1 cellular context compared by ENCODE assay signal in the genomic region with DNA sequence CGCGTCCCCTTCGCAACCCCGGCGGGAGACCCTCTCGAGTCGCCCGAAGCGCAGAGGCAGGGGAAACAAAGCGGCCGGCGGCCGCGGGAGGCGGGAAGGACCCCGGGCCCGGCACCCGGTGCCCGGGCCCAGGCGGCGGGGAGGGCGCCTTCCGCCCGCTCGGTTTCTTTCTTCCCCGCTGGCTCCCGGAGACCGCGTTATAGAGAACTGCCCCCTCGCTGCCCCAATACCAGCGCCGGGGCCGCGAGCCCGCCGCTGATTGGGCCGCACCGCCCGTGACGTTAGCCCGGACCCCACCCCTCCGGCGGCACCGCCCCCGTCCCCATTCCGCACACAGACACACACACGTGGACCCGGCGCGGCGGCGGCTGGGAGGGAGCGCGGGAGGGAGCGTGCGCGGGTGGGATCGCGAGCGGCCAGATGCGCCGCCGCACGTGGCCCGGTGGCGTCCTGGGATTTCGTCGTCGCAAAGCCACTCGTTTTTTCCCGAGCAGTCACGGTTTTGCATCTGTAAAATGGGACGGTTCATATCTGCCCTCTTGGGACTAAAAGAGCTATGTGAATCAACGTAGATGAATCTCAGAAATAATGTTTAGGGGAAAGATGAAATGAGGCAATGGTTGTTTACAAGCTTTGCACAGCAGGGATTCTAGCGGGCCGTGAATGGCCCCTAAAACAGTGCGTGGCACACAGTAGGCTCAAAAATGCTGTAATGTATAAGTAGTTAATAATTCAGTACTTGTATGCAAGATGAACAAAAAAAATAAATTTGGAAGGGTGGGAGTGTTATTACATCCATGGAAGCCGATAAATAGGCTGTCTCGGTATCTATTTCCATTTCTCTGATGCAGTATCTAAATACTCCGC.
A peak's percentile ranks its signal among the peaks of the same experiment; 100 is the strongest.
TF ChIP-seq lines count a peak whose summit lies in the region.

A gene (minus strand): TSS at position 209 of the 867 bp plus-strand sequence. CDS start 462 bp downstream, outside the sequence.

TF ChIP-seq in K562, 482 proteins besides CTCF, POLR2A, EP300 and RAD21 (continued from another document and continues in another):
- TF ChIP-seq SAP30 (IDR thresholded peaks at IDR 0.05; ENCODE audit: borderline replicate concordance, insufficient read depth, low read depth, low read length, poor library complexity, severe bottlenecking) (peak; percentile 34), ZFPM2 (CRISPR knock-in tag; IDR thresholded peaks at IDR 0.05) (no peak), NR4A1 (CRISPR knock-in tag; IDR thresholded peaks at IDR 0.05) (no peak), NR4A1 (tag; IDR thresholded peaks at IDR 0.05) (no peak), MTA2 (IDR thresholded peaks at IDR 0.05; ENCODE audit: low read depth) (no peak), ZBTB17 (CRISPR knock-in tag; IDR thresholded peaks at IDR 0.05) (no peak), ZNF232 (CRISPR knock-in tag; IDR thresholded peaks at IDR 0.05) (no peak), DIDO1 (tag; IDR thresholded peaks at IDR 0.05; ENCODE audit: low read depth) (no peak), SETDB1 (IDR thresholded peaks at IDR 0.05; ENCODE audit: low read length) (no peak), ZNF384 (IDR thresholded peaks at IDR 0.05; ENCODE audit: low read depth, low read length) (no peak), MAFF (IDR thresholded peaks at IDR 0.05; ENCODE audit: low read length) (no peak), CHD2 (IDR thresholded peaks at IDR 0.05; ENCODE audit: low read depth, low read length) (no peak), ZSCAN29 (IDR thresholded peaks at IDR 0.05) (no peak), MCM5 (IDR thresholded peaks at IDR 0.05; ENCODE audit: low read depth) (no peak), KAT8 (IDR thresholded peaks at IDR 0.05; ENCODE audit: low read depth) (no peak), RBM15 (IDR thresholded peaks at IDR 0.05; ENCODE audit: insufficient read depth, low read length) (no peak), CREBBP (IDR thresholded peaks at IDR 0.05; ENCODE audit: low read depth, low read length) (no peak), ZNF717 (CRISPR knock-in tag; IDR thresholded peaks at IDR 0.05) (no peak), GTF2F1 (IDR thresholded peaks at IDR 0.05; ENCODE audit: low read depth, low read length) (no peak), FOXK2 (conservative IDR thresholded peaks at IDR 0.05 in 1 of 2, IDR thresholded peaks at IDR 0.05 in 1 of 2; ENCODE audit: low read depth in 2 of 2) (no peak; a peak in 1 of 4 replicates), ESRRA (IDR thresholded peaks at IDR 0.05; ENCODE audit: borderline replicate concordance, low read depth) (no peak), ZNF584 (CRISPR knock-in tag; IDR thresholded peaks at IDR 0.05; ENCODE audit: low read depth) (no peak), POLR2G (IDR thresholded peaks at IDR 0.05; ENCODE audit: low read depth, low read length) (peak; percentile 91), PURB (CRISPR knock-in tag; IDR thresholded peaks at IDR 0.05; ENCODE audit: low read depth) (no peak)
- TF ChIP-seq, protein P1, sequence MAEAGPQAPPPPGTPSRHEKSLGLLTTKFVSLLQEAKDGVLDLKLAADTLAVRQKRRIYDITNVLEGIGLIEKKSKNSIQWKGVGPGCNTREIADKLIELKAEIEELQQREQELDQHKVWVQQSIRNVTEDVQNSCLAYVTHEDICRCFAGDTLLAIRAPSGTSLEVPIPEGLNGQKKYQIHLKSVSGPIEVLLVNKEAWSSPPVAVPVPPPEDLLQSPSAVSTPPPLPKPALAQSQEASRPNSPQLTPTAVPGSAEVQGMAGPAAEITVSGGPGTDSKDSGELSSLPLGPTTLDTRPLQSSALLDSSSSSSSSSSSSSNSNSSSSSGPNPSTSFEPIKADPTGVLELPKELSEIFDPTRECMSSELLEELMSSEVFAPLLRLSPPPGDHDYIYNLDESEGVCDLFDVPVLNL (CRISPR knock-in tag; IDR thresholded peaks at IDR 0.05; ENCODE audit: low read depth) = no peak
- TF ChIP-seq, protein P2, sequence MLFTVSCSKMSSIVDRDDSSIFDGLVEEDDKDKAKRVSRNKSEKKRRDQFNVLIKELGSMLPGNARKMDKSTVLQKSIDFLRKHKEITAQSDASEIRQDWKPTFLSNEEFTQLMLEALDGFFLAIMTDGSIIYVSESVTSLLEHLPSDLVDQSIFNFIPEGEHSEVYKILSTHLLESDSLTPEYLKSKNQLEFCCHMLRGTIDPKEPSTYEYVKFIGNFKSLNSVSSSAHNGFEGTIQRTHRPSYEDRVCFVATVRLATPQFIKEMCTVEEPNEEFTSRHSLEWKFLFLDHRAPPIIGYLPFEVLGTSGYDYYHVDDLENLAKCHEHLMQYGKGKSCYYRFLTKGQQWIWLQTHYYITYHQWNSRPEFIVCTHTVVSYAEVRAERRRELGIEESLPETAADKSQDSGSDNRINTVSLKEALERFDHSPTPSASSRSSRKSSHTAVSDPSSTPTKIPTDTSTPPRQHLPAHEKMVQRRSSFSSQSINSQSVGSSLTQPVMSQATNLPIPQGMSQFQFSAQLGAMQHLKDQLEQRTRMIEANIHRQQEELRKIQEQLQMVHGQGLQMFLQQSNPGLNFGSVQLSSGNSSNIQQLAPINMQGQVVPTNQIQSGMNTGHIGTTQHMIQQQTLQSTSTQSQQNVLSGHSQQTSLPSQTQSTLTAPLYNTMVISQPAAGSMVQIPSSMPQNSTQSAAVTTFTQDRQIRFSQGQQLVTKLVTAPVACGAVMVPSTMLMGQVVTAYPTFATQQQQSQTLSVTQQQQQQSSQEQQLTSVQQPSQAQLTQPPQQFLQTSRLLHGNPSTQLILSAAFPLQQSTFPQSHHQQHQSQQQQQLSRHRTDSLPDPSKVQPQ (CRISPR knock-in tag; IDR thresholded peaks at IDR 0.05; ENCODE audit: borderline replicate concordance) = no peak
- TF ChIP-seq, protein P3, sequence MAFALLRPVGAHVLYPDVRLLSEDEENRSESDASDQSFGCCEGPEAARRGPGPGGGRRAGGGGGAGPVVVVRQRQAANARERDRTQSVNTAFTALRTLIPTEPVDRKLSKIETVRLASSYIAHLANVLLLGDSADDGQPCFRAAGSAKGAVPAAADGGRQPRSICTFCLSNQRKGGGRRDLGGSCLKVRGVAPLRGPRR (CRISPR knock-in tag; IDR thresholded peaks at IDR 0.05) = no peak
- TF ChIP-seq, protein P4, sequence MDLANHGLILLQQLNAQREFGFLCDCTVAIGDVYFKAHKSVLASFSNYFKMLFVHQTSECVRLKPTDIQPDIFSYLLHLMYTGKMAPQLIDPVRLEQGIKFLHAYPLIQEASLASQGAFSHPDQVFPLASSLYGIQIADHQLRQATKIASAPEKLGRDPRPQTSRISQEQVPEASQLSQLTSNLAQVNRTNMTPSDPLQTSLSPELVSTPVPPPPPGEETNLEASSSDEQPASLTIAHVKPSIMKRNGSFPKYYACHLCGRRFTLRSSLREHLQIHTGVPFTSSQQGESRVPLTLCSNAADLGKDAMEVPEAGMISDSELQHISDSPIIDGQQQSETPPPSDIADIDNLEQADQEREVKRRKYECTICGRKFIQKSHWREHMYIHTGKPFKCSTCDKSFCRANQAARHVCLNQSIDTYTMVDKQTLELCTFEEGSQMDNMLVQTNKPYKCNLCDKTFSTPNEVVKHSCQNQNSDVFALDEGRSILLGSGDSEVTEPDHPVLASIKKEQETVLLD (IDR thresholded peaks at IDR 0.05) = 0 out of 2 replicates have a peak, but pooled peaks have one; percentile 28
- TF ChIP-seq, protein P5, sequence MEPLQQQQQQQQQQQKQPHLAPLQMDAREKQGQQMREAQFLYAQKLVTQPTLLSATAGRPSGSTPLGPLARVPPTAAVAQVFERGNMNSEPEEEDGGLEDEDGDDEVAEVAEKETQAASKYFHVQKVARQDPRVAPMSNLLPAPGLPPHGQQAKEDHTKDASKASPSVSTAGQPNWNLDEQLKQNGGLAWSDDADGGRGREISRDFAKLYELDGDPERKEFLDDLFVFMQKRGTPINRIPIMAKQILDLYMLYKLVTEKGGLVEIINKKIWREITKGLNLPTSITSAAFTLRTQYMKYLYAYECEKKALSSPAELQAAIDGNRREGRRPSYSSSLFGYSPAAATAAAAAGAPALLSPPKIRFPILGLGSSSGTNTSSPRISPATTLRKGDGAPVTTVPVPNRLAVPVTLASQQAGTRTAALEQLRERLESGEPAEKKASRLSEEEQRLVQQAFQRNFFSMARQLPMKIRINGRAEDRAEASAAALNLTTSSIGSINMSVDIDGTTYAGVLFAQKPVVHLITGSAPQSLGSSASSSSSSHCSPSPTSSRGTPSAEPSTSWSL (CRISPR knock-in tag; IDR thresholded peaks at IDR 0.05; ENCODE audit: borderline replicate concordance) = no peak
- TF ChIP-seq, protein P6, sequence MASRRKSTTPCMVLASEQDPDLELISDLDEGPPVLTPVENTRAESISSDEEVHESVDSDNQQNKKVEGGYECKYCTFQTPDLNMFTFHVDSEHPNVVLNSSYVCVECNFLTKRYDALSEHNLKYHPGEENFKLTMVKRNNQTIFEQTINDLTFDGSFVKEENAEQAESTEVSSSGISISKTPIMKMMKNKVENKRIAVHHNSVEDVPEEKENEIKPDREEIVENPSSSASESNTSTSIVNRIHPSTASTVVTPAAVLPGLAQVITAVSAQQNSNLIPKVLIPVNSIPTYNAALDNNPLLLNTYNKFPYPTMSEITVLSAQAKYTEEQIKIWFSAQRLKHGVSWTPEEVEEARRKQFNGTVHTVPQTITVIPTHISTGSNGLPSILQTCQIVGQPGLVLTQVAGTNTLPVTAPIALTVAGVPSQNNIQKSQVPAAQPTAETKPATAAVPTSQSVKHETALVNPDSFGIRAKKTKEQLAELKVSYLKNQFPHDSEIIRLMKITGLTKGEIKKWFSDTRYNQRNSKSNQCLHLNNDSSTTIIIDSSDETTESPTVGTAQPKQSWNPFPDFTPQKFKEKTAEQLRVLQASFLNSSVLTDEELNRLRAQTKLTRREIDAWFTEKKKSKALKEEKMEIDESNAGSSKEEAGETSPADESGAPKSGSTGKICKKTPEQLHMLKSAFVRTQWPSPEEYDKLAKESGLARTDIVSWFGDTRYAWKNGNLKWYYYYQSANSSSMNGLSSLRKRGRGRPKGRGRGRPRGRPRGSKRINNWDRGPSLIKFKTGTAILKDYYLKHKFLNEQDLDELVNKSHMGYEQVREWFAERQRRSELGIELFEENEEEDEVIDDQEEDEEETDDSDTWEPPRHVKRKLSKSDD (conservative IDR thresholded peaks at IDR 0.05; ENCODE audit: low read length) = no peak
- TF ChIP-seq, protein P7, sequence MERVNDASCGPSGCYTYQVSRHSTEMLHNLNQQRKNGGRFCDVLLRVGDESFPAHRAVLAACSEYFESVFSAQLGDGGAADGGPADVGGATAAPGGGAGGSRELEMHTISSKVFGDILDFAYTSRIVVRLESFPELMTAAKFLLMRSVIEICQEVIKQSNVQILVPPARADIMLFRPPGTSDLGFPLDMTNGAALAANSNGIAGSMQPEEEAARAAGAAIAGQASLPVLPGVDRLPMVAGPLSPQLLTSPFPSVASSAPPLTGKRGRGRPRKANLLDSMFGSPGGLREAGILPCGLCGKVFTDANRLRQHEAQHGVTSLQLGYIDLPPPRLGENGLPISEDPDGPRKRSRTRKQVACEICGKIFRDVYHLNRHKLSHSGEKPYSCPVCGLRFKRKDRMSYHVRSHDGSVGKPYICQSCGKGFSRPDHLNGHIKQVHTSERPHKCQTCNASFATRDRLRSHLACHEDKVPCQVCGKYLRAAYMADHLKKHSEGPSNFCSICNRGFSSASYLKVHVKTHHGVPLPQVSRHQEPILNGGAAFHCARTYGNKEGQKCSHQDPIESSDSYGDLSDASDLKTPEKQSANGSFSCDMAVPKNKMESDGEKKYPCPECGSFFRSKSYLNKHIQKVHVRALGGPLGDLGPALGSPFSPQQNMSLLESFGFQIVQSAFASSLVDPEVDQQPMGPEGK (CRISPR knock-in tag; IDR thresholded peaks at IDR 0.05; ENCODE audit: borderline replicate concordance) = no peak
- TF ChIP-seq, protein P8, sequence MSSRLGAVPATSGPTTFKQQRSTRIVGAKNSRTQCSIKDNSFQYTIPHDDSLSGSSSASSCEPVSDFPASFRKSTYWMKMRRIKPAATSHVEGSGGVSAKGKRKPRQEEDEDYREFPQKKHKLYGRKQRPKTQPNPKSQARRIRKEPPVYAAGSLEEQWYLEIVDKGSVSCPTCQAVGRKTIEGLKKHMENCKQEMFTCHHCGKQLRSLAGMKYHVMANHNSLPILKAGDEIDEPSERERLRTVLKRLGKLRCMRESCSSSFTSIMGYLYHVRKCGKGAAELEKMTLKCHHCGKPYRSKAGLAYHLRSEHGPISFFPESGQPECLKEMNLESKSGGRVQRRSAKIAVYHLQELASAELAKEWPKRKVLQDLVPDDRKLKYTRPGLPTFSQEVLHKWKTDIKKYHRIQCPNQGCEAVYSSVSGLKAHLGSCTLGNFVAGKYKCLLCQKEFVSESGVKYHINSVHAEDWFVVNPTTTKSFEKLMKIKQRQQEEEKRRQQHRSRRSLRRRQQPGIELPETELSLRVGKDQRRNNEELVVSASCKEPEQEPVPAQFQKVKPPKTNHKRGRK (tag; IDR thresholded peaks at IDR 0.05) = no peak
- TF ChIP-seq, protein P9, sequence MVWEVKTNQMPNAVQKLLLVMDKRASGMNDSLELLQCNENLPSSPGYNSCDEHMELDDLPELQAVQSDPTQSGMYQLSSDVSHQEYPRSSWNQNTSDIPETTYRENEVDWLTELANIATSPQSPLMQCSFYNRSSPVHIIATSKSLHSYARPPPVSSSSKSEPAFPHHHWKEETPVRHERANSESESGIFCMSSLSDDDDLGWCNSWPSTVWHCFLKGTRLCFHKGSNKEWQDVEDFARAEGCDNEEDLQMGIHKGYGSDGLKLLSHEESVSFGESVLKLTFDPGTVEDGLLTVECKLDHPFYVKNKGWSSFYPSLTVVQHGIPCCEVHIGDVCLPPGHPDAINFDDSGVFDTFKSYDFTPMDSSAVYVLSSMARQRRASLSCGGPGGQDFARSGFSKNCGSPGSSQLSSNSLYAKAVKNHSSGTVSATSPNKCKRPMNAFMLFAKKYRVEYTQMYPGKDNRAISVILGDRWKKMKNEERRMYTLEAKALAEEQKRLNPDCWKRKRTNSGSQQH (CRISPR knock-in tag; IDR thresholded peaks at IDR 0.05) = no peak
- TF ChIP-seq, protein P10, sequence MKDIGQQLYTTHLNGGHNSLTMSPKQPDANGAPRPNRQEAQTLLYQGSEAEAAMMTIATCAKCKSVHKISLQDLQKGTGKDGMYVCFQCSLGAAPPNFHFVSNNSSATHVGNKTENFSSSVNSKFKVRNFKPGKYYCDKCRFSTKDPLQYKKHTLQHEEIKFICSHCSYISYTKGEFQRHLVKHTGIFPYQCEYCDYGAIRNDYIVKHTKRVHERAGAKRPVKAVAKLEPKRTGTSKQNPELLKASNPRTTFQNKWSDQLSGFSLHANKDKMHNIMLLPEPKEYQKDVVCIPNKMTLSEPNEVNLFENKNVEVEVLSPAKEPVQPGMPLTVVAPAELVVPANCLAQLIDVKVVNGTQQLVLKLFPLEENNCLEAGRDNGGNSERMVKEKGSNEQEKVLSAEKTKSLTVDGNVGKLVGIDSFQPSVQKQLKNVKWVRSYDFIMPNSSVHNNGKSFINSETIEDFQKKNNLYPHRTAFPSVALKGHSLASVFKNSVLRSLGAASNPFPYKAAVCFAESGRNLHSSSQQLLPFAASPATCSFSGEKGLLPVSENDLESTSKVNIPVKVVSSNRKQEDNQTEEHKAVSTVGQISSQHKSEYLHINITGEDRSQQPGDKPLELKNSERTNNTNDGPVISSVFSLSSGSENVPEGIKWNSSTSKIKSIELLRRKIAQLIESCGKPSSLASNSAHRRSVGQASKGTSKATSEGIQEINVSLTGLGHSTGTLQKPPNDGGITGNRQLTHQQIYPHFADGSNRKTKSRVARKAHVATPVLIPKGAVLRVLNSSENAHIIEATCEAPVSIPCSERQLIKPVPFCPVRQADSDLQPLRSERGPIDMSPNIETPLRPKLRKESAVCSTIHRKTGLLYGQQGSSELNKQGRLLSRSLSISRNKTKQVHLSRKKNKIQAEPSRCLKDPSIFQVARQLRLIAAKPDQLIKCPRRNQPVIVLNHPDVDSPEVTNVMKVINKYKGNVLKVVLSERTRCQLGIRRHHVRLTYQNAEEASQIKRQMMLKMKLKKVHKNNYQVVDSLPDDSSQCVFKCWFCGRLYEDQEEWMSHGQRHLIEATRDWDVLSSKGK (CRISPR knock-in tag; IDR thresholded peaks at IDR 0.05) = no peak
